In genomic region chr4:83112239-83112638, GRCh38 we compare ENCODE assay signal across 9 cellular contexts. TPM values are rescaled to one million over a fixed set of nuclear protein-coding genes. Genes with fewer than 3 reads are reported as not detected.
DNase-seq lines count a peak whose midpoint lies in the region; ATAC-seq and TF ChIP-seq lines count a peak whose summit lies in the region.
"Had no signal": no experiment of that assay in that cellular context is flagged by ENCODE, and none has a peak within 500 bp of the region (broad histone marks: within the 10 kb centered on the region; RNA-seq: fewer than 3 reads in every experiment).

No MANE protein-coding gene starts in this region.

- no peak overlapping the region for H3K4me2 ChIP-seq in neural progenitor cell

- no peaks in the 10 kb centered on the region for H4K20me1 ChIP-seq in neural progenitor cell (ENCODE audit: low read depth)

- H3K36me3 Mint-ChIP-seq in natural killer cell (peaks cover 23% of the 10 kb centered on the region), neural progenitor cell (no peaks in the 10 kb centered on the region), glutamatergic neuron (ENCODE audit: unreplicated experiment) (no peaks in the 10 kb centered on the region)

- intact Hi-C loops in natural killer cell (cut with micrococcal nuclease): loop anchor here (5.0 kb wide), 2 partner anchors 100 to 220 kb away; partner anchors contain the start of genes LIN54 and SEC31A

- H3K9me3 Mint-ChIP-seq in natural killer cell (no peaks in the 10 kb centered on the region), neural progenitor cell (no peaks in the 10 kb centered on the region), glutamatergic neuron (ENCODE audit: unreplicated experiment) (peaks cover 2% of the 10 kb centered on the region)

- no peak overlapping the region for H3K27ac ChIP-seq in neural progenitor cell
- H3K27ac ChIP-seq: 22Rv1 had no signal

- H3K4me1 Mint-ChIP-seq in natural killer cell (peaks cover 55 to 65% of the 10 kb centered on the region in 2 donors), neural progenitor cell (peaks cover 14% of the 10 kb centered on the region), glutamatergic neuron (ENCODE audit: low read depth, unreplicated experiment) (peaks cover 16% of the 10 kb centered on the region)

- no peaks in the 10 kb centered on the region for H3K36me3 ChIP-seq in neural progenitor cell

- peak overlapping the region; percentile 96 to 98 for H3K27ac Mint-ChIP-seq in natural killer cell
- no peak overlapping the region for H3K27ac Mint-ChIP-seq in neural progenitor cell
- H3K27ac Mint-ChIP-seq in glutamatergic neuron (ENCODE audit: unreplicated experiment): no peak overlapping the region

- H3K9ac ChIP-seq in neural progenitor cell: no peak overlapping the region

- H3K79me2 ChIP-seq in neural progenitor cell (ENCODE audit: low read depth): no peaks in the 10 kb centered on the region

- peak; percentile 8 for DNase-seq in NCI-H1092 treated with DMSO at 0.1 percent for 48 hours (lab: John Stamatoyannopoulos, UW)
- DNase-seq in NCI-H1092 (lab: John Stamatoyannopoulos, UW): no peak
- DNase-seq in SKM-1 (lab: John Stamatoyannopoulos, UW; ENCODE audit: unreplicated experiment): peak; percentile 83
- DNase-seq in natural killer cell: no peak
- no peak for DNase-seq in AG08396 (ENCODE audit: low spot score)
- no peak for DNase-seq in neural progenitor cell (ENCODE audit: low spot score)
- no peak for DNase-seq in glutamatergic neuron

- H3K27me3 Mint-ChIP-seq in natural killer cell (ENCODE audit: low read depth in 2 of 2) (no peaks in the 10 kb centered on the region), neural progenitor cell (ENCODE audit: insufficient read depth, low read depth) (peaks cover 13% of the 10 kb centered on the region), glutamatergic neuron (ENCODE audit: unreplicated experiment) (peaks cover 2% of the 10 kb centered on the region)

- no peak overlapping the region for H3K4me3 ChIP-seq in neural progenitor cell

- no peak for TF ChIP-seq CTCF in natural killer cell (IDR thresholded peaks at IDR 0.05)
- TF ChIP-seq CTCF in neural progenitor cell (IDR thresholded peaks at IDR 0.05): no peak
- TF ChIP-seq CTCF in glutamatergic neuron (IDR thresholded peaks at IDR 0.05; ENCODE audit: partially characterized antibody, unreplicated experiment): no peak

- no peaks in the 10 kb centered on the region for H3K4me1 ChIP-seq in neural progenitor cell

- peak overlapping the region; percentile 100 for H3K4me3 Mint-ChIP-seq in natural killer cell
- no peak overlapping the region for H3K4me3 Mint-ChIP-seq in neural progenitor cell
- no peak overlapping the region for H3K4me3 Mint-ChIP-seq in glutamatergic neuron (ENCODE audit: unreplicated experiment)

- H3F3A ChIP-seq in neural progenitor cell (ENCODE audit: low read depth): peaks cover 4% of the 10 kb centered on the region

- no peak overlapping the region for H2AFZ ChIP-seq in neural progenitor cell (replicated peaks)

- H3K9me3 ChIP-seq in neural progenitor cell (ENCODE audit: low read depth): no peaks in the 10 kb centered on the region

- H3K27me3 ChIP-seq in neural progenitor cell: peaks cover 29% of the 10 kb centered on the region

- peak; percentile 41 for ATAC-seq in HG02885 (IDR thresholded peaks at IDR 0.05; ENCODE audit: poor library complexity, unreplicated experiment)
- peak in 1 of 3 donors; percentile 21 for ATAC-seq in natural killer cell

RNA-seq across cellular contexts. Expression of gene PLAC8, which starts 2.3 kb away (rescaled TPM):
- total RNA-seq in natural killer cell (100 to 1,000 TPM; 684 to 889 (median 821) TPM), neural progenitor cell (ENCODE audit: low replicate concordance) (0.15 TPM in 1 of 2 replicates, not detected in the other), glutamatergic neuron (ENCODE audit: unreplicated experiment) (1.0 TPM)

Comparison
In these comparisons a context has a peak if more than half of its experiments do, and no peak if none do; other contexts are left out.
1. DNase-seq: peak in NCI-H1092 treated with DMSO at 0.1 percent for 48 hours (single experiment) and SKM-1 (single experiment); none in NCI-H1092 (single experiment), natural killer cell (single experiment), AG08396 (single experiment), neural progenitor cell (single experiment) and glutamatergic neuron (single experiment).
2. H3K27ac Mint-ChIP-seq: peak in natural killer cell (2 of 2); none in neural progenitor cell (single experiment) and glutamatergic neuron (single experiment).
3. RNA of gene PLAC8, which starts 2.3 kb away (total RNA-seq): 684 to 889 TPM in natural killer cell; 1.0 TPM in glutamatergic neuron (single experiment) and 0.15 TPM in neural progenitor cell; every median in the first group is over 100 times any median in the second.